10 cellular contexts compared by ENCODE assay signal in the genomic region with DNA sequence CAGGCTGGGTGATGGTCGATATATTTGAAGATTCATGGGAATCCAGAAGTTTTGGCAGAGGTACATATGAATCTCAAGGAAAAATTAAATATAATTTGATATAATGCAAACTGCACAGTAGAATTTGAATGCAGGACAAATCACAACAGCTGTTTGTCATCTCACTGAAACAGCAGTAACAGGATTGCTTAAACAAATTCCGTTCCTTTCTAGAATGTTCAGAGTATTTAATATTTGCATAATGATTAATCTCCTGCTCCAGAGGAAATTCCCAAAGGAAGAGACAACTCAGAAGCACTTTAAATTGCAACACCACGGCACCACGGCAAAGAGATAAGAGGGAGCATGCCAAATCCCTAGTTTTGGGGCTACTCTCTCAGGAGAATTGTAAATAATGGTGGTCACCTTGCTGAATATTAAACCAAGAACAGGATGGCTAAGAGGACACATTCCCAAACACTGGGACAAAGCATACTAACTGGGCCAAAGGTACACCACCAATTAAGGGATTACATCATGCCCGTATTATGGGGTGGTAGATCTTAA.
A peak's percentile ranks its signal among the peaks of the same experiment; 100 is the strongest.
DNase-seq lines count a peak whose midpoint lies in the region; ATAC-seq and TF ChIP-seq lines count a peak whose summit lies in the region.
"Had no signal": no experiment of that assay in that cellular context is flagged by ENCODE, and none has a peak within 500 bp of the region (broad histone marks: within the 10 kb centered on the region; RNA-seq: fewer than 3 reads in every experiment).

No MANE protein-coding gene starts in this region.

- H3K27me3 ChIP-seq in colonic mucosa, result no peaks in the 10 kb centered on the region
- no peaks in the 10 kb centered on the region for H3K27me3 ChIP-seq in subcutaneous abdominal adipose tissue (ENCODE audit: control insufficient read depth in 5 of 5, insufficient read depth in 4 of 5, low read length in 5 of 5)

- intact Hi-C loops in colonic mucosa (cut with DNase I), result no loop called here

- H3K4me3 ChIP-seq in colonic mucosa (no peak overlapping the region), subcutaneous abdominal adipose tissue (ENCODE audit: low read depth in 1 of 5, low read length in 5 of 5) (peak overlapping the region in 3 of 5 donors; percentile 20 to 43 (median 34))

- H3K27ac ChIP-seq in colonic mucosa (peak overlapping the region; percentile 29), subcutaneous abdominal adipose tissue (ENCODE audit: low read depth, low read length) (peak overlapping the region; percentile 97)
- H3K27ac ChIP-seq: HL-60 had no signal

- H3K9me3 ChIP-seq in colonic mucosa, result no peaks in the 10 kb centered on the region
- H3K9me3 ChIP-seq in subcutaneous abdominal adipose tissue (ENCODE audit: control insufficient read depth in 5 of 5, low read length in 5 of 5), result no peaks in the 10 kb centered on the region

- DNase-seq in HS-5 (ENCODE audit: low read depth), result peak; percentile 72
- DNase-seq in colonic mucosa, result no peak
- DNase-seq in left lobe of liver (ENCODE audit: low spot score), result peak; percentile 54
- no peak for DNase-seq in inferior parietal cortex (ENCODE audit: extremely low spot score)
- no peak for DNase-seq in effector CD4-positive, alpha-beta T cell
- DNase-seq in NCI-H345 (lab: John Stamatoyannopoulos, UW), result no peak
- DNase-seq: NCI-H510A treated with DMSO at 0.1 percent for 48 hours had no signal

- H3K4me1 ChIP-seq in colonic mucosa, result no peaks in the 10 kb centered on the region
- peaks cover 3 to 54% (median 43%) of the 10 kb centered on the region in 5 donors for H3K4me1 ChIP-seq in subcutaneous abdominal adipose tissue (ENCODE audit: control insufficient read depth in 5 of 5, insufficient read depth in 5 of 5, low read length in 5 of 5)

- ATAC-seq in left lobe of liver, result peak; percentile 41
- no peak for ATAC-seq in HG02798 (IDR thresholded peaks at IDR 0.05; ENCODE audit: poor library complexity, unreplicated experiment)

- H3K9ac ChIP-seq in colonic mucosa (ENCODE audit: low read depth in 2 of 2, low read length in 2 of 2) (no peak overlapping the region), subcutaneous abdominal adipose tissue (ENCODE audit: low read length in 5 of 5) (peak overlapping the region in 4 of 5 donors; percentile 6 to 73 (median 33))

- H3K36me3 ChIP-seq in colonic mucosa (no peaks in the 10 kb centered on the region), subcutaneous abdominal adipose tissue (ENCODE audit: control insufficient read depth in 5 of 5, insufficient read depth in 5 of 5, low read length in 5 of 5) (no peaks in the 10 kb centered on the region)

- no peak for TF ChIP-seq CTCF in colonic mucosa (IDR thresholded peaks at IDR 0.05)

Comparison
In these comparisons a context has a peak if more than half of its experiments do, and no peak if none do; other contexts are left out.
1. DNase-seq: peak in HS-5 (single experiment) and left lobe of liver (single experiment); none in colonic mucosa (single experiment), inferior parietal cortex (single experiment), effector CD4-positive, alpha-beta T cell (single experiment) and NCI-H345 (single experiment).
2. H3K9ac ChIP-seq: peak in subcutaneous abdominal adipose tissue (4 of 5); none in colonic mucosa (0 of 2).